In genomic region chr15:85514413-85514812, GRCh38 we compare ENCODE assay signal across 1 cellular context.
TF ChIP-seq lines count a peak whose summit lies in the region.

No MANE protein-coding gene starts in this region.

TF ChIP-seq in GM23338, 12 proteins besides CTCF, POLR2A, EP300 and RAD21 (continued from another document):
- TF ChIP-seq ZNF462 (CRISPR knock-in tag; IDR thresholded peaks at IDR 0.05): no peak
- TF ChIP-seq ZNF331 (CRISPR knock-in tag; IDR thresholded peaks at IDR 0.05; ENCODE audit: low read depth): no peak
- no peak for TF ChIP-seq POLR2AphosphoS5 (IDR thresholded peaks at IDR 0.05; ENCODE audit: low read depth)
